ENCODE assay signal across 1 cellular context in genomic region chr14:24271134-24271833, GRCh38.
TF ChIP-seq lines count a peak whose summit lies in the region.

Gene RABGGTA (minus strand): TSS chr14:24271597. CDS start chr14:24271115, 482 bp downstream.

TF ChIP-seq in HepG2, 621 proteins besides CTCF, POLR2A, EP300 and RAD21 (continued from another document and continues in another):
- TF ChIP-seq USF2 (IDR thresholded peaks at IDR 0.05; ENCODE audit: low read depth, low read length): 0 out of 2 replicates have a peak, but pooled peaks have one; percentile 2
- TF ChIP-seq USF2 (CRISPR knock-in tag; IDR thresholded peaks at IDR 0.05; ENCODE audit: borderline replicate concordance): peak; percentile 36; the same call in 1 of the 2 replicates
- peak; percentile 89 for TF ChIP-seq ZMYM2 (CRISPR knock-in tag; IDR thresholded peaks at IDR 0.05)
- TF ChIP-seq ELK4 (CRISPR knock-in tag; IDR thresholded peaks at IDR 0.05; ENCODE audit: borderline replicate concordance): peak; percentile 98
- peak; percentile 99 for TF ChIP-seq ZNF280B (CRISPR knock-in tag; IDR thresholded peaks at IDR 0.05; ENCODE audit: borderline replicate concordance)
- peak; percentile 88 for TF ChIP-seq SKI (IDR thresholded peaks at IDR 0.05; ENCODE audit: partially characterized antibody)
- peak; percentile 95 for TF ChIP-seq E2F1 (CRISPR knock-in tag; IDR thresholded peaks at IDR 0.05)
- TF ChIP-seq LCORL (IDR thresholded peaks at IDR 0.05): no peak
- peak; percentile 99 for TF ChIP-seq LCORL (CRISPR knock-in tag; IDR thresholded peaks at IDR 0.05)
- peak; percentile 93; the same call in 1 of the 2 replicates for TF ChIP-seq SNAPC5 (CRISPR knock-in tag; IDR thresholded peaks at IDR 0.05; ENCODE audit: borderline replicate concordance)
- peak; percentile 91 for TF ChIP-seq MTF2 (CRISPR knock-in tag; IDR thresholded peaks at IDR 0.05; ENCODE audit: borderline replicate concordance)
- peak; percentile 53; the same call in 1 of the 2 replicates for TF ChIP-seq SIX4 (CRISPR knock-in tag; IDR thresholded peaks at IDR 0.05)
- TF ChIP-seq SALL1 (CRISPR knock-in tag; IDR thresholded peaks at IDR 0.05): peak; percentile 99
- TF ChIP-seq ZNF567 (CRISPR knock-in tag; IDR thresholded peaks at IDR 0.05; ENCODE audit: borderline replicate concordance): peak; percentile 99
- peak; percentile 100 for TF ChIP-seq AKAP8 (CRISPR knock-in tag; IDR thresholded peaks at IDR 0.05)
- TF ChIP-seq ASH2L (IDR thresholded peaks at IDR 0.05; ENCODE audit: insufficient read length, low read depth, low read length): peak; percentile 99
- TF ChIP-seq FOXK2 (IDR thresholded peaks at IDR 0.05): peak; percentile 73; the same call in 1 of the 2 replicates
- TF ChIP-seq RFX5 (IDR thresholded peaks at IDR 0.05; ENCODE audit: low read depth, low read length): no peak
- TF ChIP-seq RFXANK (CRISPR knock-in tag; IDR thresholded peaks at IDR 0.05): peak; percentile 95
- peak; percentile 62; the same call in 1 of the 2 replicates for TF ChIP-seq NCOR1 (IDR thresholded peaks at IDR 0.05; ENCODE audit: borderline replicate concordance, low read length)
- peak; percentile 57 for TF ChIP-seq SSRP1 (CRISPR knock-in tag; IDR thresholded peaks at IDR 0.05)
- TF ChIP-seq ZBTB4 (CRISPR knock-in tag; IDR thresholded peaks at IDR 0.05; ENCODE audit: borderline replicate concordance): peak; percentile 77; the same call in 1 of the 2 replicates
- peak; percentile 91 for TF ChIP-seq JUNB (CRISPR knock-in tag; IDR thresholded peaks at IDR 0.05; ENCODE audit: borderline replicate concordance)
- no peak for TF ChIP-seq MAFF (IDR thresholded peaks at IDR 0.05; ENCODE audit: low read depth, low read length)
- peak; percentile 100 for TF ChIP-seq IKZF5 (CRISPR knock-in tag; IDR thresholded peaks at IDR 0.05)
- peak; percentile 99 for TF ChIP-seq ZNF503 (CRISPR knock-in tag; IDR thresholded peaks at IDR 0.05)
- peak; percentile 53; the same call in 1 of the 2 replicates for TF ChIP-seq KDM6A (CRISPR knock-in tag; IDR thresholded peaks at IDR 0.05; ENCODE audit: low read depth)
- peak; percentile 99 for TF ChIP-seq ATF7-NPFF (CRISPR knock-in tag; IDR thresholded peaks at IDR 0.05; ENCODE audit: low read depth)
- TF ChIP-seq SAP130 (CRISPR knock-in tag; IDR thresholded peaks at IDR 0.05; ENCODE audit: low read depth): peak; percentile 100
- peak; percentile 84; the same call in 1 of the 2 replicates for TF ChIP-seq ZNF512 (CRISPR knock-in tag; IDR thresholded peaks at IDR 0.05)
- TF ChIP-seq FOXP1 (IDR thresholded peaks at IDR 0.05): no peak
- peak; percentile 49 for TF ChIP-seq FOXP1 (CRISPR knock-in tag; IDR thresholded peaks at IDR 0.05)
- TF ChIP-seq PCBP1 (IDR thresholded peaks at IDR 0.05; ENCODE audit: borderline replicate concordance, low read depth, low read length): no peak; the same call in 1 of the 2 replicates
- TF ChIP-seq TRIM24 (CRISPR knock-in tag; IDR thresholded peaks at IDR 0.05): no peak
- TF ChIP-seq NR2F6 (IDR thresholded peaks at IDR 0.05): no peak
- peak; percentile 87 for TF ChIP-seq NR2F6 (CRISPR knock-in tag; IDR thresholded peaks at IDR 0.05)
- TF ChIP-seq ZNF780A (CRISPR knock-in tag; IDR thresholded peaks at IDR 0.05): peak; percentile 95; the same call in 1 of the 2 replicates
- TF ChIP-seq ZNF792 (CRISPR knock-in tag; IDR thresholded peaks at IDR 0.05): peak; percentile 100
